ENCODE assay signal across 16 cellular contexts in genomic region chr1:74943046-74943445, GRCh38.
A peak's percentile ranks its signal among the peaks of the same experiment; 100 is the strongest.
DNase-seq lines count a peak whose midpoint lies in the region; ATAC-seq and TF ChIP-seq lines count a peak whose summit lies in the region.
"Had no signal": no experiment of that assay in that cellular context is flagged by ENCODE, and none has a peak within 500 bp of the region (broad histone marks: within the 10 kb centered on the region; RNA-seq: fewer than 3 reads in every experiment).

No MANE protein-coding gene starts in this region.

- H3K4me3 ChIP-seq in HEK293 (ENCODE audit: low read depth, low read length) = no peak overlapping the region
- H3K4me3 ChIP-seq: BLaER1 had no signal

- CTCF ChIA-PET in HEK293 (lab: Yijun Ruan, JAX) = no interaction called here

- TF ChIP-seq CTCF in HEK293 (tag by site-specific recombination; IDR thresholded peaks at IDR 0.05) = no peak

- no peak overlapping the region for H3K27ac ChIP-seq in HEK293 (ENCODE audit: extremely low read depth, low read depth, low read length)
- H3K27ac ChIP-seq: BLaER1 had no signal

- no peak for ATAC-seq in HG02840 (IDR thresholded peaks at IDR 0.05; ENCODE audit: low FRiP score, unreplicated experiment)

- H3K4me1 ChIP-seq in HEK293 (ENCODE audit: control insufficient read depth, insufficient read depth, low read length) = no peaks in the 10 kb centered on the region
- H3K4me1 ChIP-seq: BE2C, BLaER1, Caco-2 had no signal

- POLR2A ChIA-PET in HEK293 (lab: Yijun Ruan, JAX) = no interaction called here

- DNase-seq in fibroblast of peridontal ligament (ENCODE audit: extremely low read depth) = peak; percentile 10
- DNase-seq in SIG-M5 treated with dmso at 0.1 percent for 504 hours (lab: John Stamatoyannopoulos, UW; ENCODE audit: unreplicated experiment) = no peak
- no peak for DNase-seq in DMS 273 treated with DMSO at 0.1 percent for 48 hours (lab: John Stamatoyannopoulos, UW)
- DNase-seq: 8988T; ACHN; BE2C; C1 segment of cervical spinal cord; Caco-2; CD4-positive, alpha-beta memory T cell; CD4-positive, CD25-positive, alpha-beta regulatory T cell; CD8-positive, alpha-beta memory T cell; DMS79 treated with DMSO at 0.1 percent for 48 hours; GF-D8 had no signal

- no peaks in the 10 kb centered on the region for H3K9me3 ChIP-seq in HEK293 (ENCODE audit: control insufficient read depth, insufficient read depth, low read depth, low read length)
- H3K9me3 ChIP-seq: BE2C, BLaER1, Caco-2 had no signal

- no peaks in the 10 kb centered on the region for H3K36me3 ChIP-seq in HEK293 (ENCODE audit: control insufficient read depth in 2 of 2, insufficient read depth in 1 of 2, low read length in 2 of 2)
- H3K36me3 ChIP-seq: BE2C, BLaER1 had no signal

TF ChIP-seq in HEK293, 187 proteins besides CTCF, POLR2A, EP300 and RAD21:
- TF ChIP-seq ZNF324 (tag by site-specific recombination; IDR thresholded peaks at IDR 0.05) (no peak), ZSCAN4 (tag by site-specific recombination; IDR thresholded peaks at IDR 0.05) (no peak), BCL11A (tag by site-specific recombination; IDR thresholded peaks at IDR 0.05; ENCODE audit: low read depth) (no peak), ZNF596 (tag by site-specific recombination; IDR thresholded peaks at IDR 0.05) (peak; percentile 81; the same call in 1 of the 2 replicates), GLIS2 (tag by site-specific recombination; IDR thresholded peaks at IDR 0.05) (no peak)
TF ChIP-seq in HEK293: peak in this region for 1.
